ENCODE assay signal across 31 cellular contexts in the genomic region with DNA sequence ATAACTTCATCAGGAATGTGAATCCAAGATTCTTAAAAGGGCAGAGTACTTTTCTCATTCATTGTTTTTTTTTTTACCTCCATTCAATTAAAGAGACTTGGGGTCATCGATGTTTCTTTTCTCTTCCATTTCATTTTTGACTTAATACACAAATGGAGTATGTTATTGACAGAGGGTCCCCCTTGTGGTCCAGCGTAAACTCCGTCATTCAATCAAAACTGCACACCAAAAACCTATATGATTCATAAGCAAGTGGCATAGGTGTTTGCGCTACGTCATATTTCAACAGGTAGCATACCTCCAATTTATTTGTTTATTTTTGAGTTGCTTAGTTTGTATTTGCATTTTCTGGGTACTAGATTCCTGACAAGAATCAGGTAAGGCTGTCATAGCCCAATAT. TPM values are rescaled to one million over a fixed set of nuclear protein-coding genes. Genes with fewer than 3 reads are reported as not detected.
"Had no signal": no experiment of that assay in that cellular context is flagged by ENCODE, and none has a peak within 500 bp of the region (broad histone marks: within the 10 kb centered on the region; RNA-seq: fewer than 3 reads in every experiment).

No MANE protein-coding gene starts in this region.

- H3K36me3 ChIP-seq: gastroesophageal sphincter, heart left ventricle, left lung, prostate gland, right atrium auricular region, tibial artery had no signal

- H3K27me3 ChIP-seq: foreskin keratinocyte, gastroesophageal sphincter, hepatocyte, left lung, right atrium auricular region, testis, tibial artery had no signal

- H3K27ac ChIP-seq: epithelial cell of prostate, foreskin keratinocyte, gastroesophageal sphincter, heart left ventricle, hepatocyte, left lung, prostate gland, right atrium auricular region, testis, tibial artery had no signal

- DNase-seq: cortex of kidney; effector CD4-positive, alpha-beta T cell; foreskin keratinocyte; heart left ventricle; kidney; left lung; mesenchymal stem cell; mucosa of descending colon; naive B cell; nucleus accumbens; stimulated activated CD4-positive, alpha-beta T cell treated with anti-CD3 and anti-CD28 coated beads, Interleukin-12 subunit alpha, Interleukin-12 subunit beta, amount 100 ng/mL, for 4 hours; stimulated activated CD4-positive, alpha-beta T cell treated with anti-CD3 and anti-CD28 coated beads, Interleukin-1b, Interleukin-23, amount 100 ng/mL, for 48 hours; stimulated activated CD4-positive, alpha-beta T cell treated with anti-CD3 and anti-CD28 coated beads, Interleukin-4, amount 100 ng/mL, for 1 hour; stimulated activated naive CD4-positive, alpha-beta T cell treated with Interleukin-2 at 50 U/mL for 16 hours; substantia nigra; testis; tibial artery had no signal

- H3K27ac Mint-ChIP-seq: mesothelial cell of epicardium; naive B cell; nephron; stimulated activated effector memory CD8-positive, alpha-beta T cell treated with anti-CD3 and anti-CD28 coated beads, Interleukin-12 subunit alpha, Interleukin-12 subunit beta, amount 100 ng/mL, for 72 hours; type B pancreatic cell had no signal

- H3K4me2 ChIP-seq: hepatocyte, smooth muscle cell had no signal

- H3K36me3 Mint-ChIP-seq: mesothelial cell of epicardium; naive B cell; stimulated activated effector memory CD8-positive, alpha-beta T cell treated with anti-CD3 and anti-CD28 coated beads, Interleukin-12 subunit alpha, Interleukin-12 subunit beta, amount 100 ng/mL, for 72 hours; type B pancreatic cell had no signal

- ATAC-seq: esophagus mucosa; foreskin keratinocyte; gastroesophageal sphincter; heart left ventricle; left lung; mucosa of descending colon; sciatic nerve; stimulated activated effector memory CD8-positive, alpha-beta T cell treated with anti-CD3 and anti-CD28 coated beads, Interleukin-12 subunit alpha, Interleukin-12 subunit beta, amount 100 ng/mL, for 72 hours had no signal

- H3K4me1 Mint-ChIP-seq: mesothelial cell of epicardium; naive B cell; nephron; stimulated activated effector memory CD8-positive, alpha-beta T cell treated with anti-CD3 and anti-CD28 coated beads, Interleukin-12 subunit alpha, Interleukin-12 subunit beta, amount 100 ng/mL, for 72 hours had no signal

- H3K9me3 Mint-ChIP-seq: nephron, type B pancreatic cell had no signal

- H3K4me1 ChIP-seq: foreskin keratinocyte, gastroesophageal sphincter, heart left ventricle, left lung, prostate gland, right atrium auricular region, testis, tibial artery had no signal

- H3K9me3 ChIP-seq: gastroesophageal sphincter, heart left ventricle, left lung, mucosa of descending colon, prostate gland, right atrium auricular region, testis, tibial artery had no signal

- H3K4me3 ChIP-seq: gastroesophageal sphincter, heart left ventricle, hepatocyte, left lung, mucosa of descending colon, prostate gland, right atrium auricular region, smooth muscle cell, testis, tibial artery had no signal

- H2AFZ ChIP-seq: hepatocyte had no signal

- H3K79me2 ChIP-seq: hepatocyte had no signal

- H3K4me3 Mint-ChIP-seq: mesothelial cell of epicardium; naive B cell; nephron; stimulated activated effector memory CD8-positive, alpha-beta T cell treated with anti-CD3 and anti-CD28 coated beads, Interleukin-12 subunit alpha, Interleukin-12 subunit beta, amount 100 ng/mL, for 72 hours; type B pancreatic cell had no signal

RNA-seq across cellular contexts. Expression of gene FOLH1, which starts 12.7 kb away (rescaled TPM):
- total RNA-seq: hepatocyte, lung microvascular endothelial cell, mesothelial cell of epicardium, osteocyte, right atrium auricular region, smooth muscle cell had no signal
- polyA plus RNA-seq: hepatocyte, smooth muscle cell had no signal
